ENCODE assay signal across 8 cellular contexts in genomic region chr20:51800769-51801219, GRCh38. TPM values are rescaled to one million over a fixed set of nuclear protein-coding genes. Genes with fewer than 3 reads are reported as not detected.
DNase-seq lines count a peak whose midpoint lies in the region; ATAC-seq, FAIRE-seq and TF ChIP-seq lines count a peak whose summit lies in the region.

No MANE protein-coding gene starts in this region.

- H2AFZ ChIP-seq in GM12878 (ENCODE audit: control insufficient read depth, low read depth, low read length): no peak overlapping the region

- peaks cover 3% of the 10 kb centered on the region for H3K4me1 Mint-ChIP-seq in activated naive CD4-positive, alpha-beta T cell treated with anti-CD3 and anti-CD28 coated beads, Interleukin-2, amount 10 ng/mL, durations not matched to agents 7 days and 5 days
- peaks cover 51% of the 10 kb centered on the region for H3K4me1 Mint-ChIP-seq in type B pancreatic cell (ENCODE audit: unreplicated experiment)

- no peak overlapping the region for H3K4me3 Mint-ChIP-seq in activated naive CD4-positive, alpha-beta T cell treated with anti-CD3 and anti-CD28 coated beads, Interleukin-2, amount 10 ng/mL, durations not matched to agents 7 days and 5 days
- H3K4me3 Mint-ChIP-seq in type B pancreatic cell: peak overlapping the region; percentile 97

- WGBS in GM12878 (ENCODE audit: insufficient coverage, insufficient replicate concordance, low lambda C conversion rate, missing lambda C conversion rate): 52% methylated on average over 38 of the region's 38 CpGs
- under 1% methylated on average over 35 of the region's 38 CpGs for WGBS in right lobe of liver (ENCODE audit: insufficient coverage, low coverage, low lambda C conversion rate, missing lambda C conversion rate)

- no peak overlapping the region for H3K27ac ChIP-seq in GM12878 (ENCODE audit: control insufficient read depth, insufficient read depth)
- no peak overlapping the region for H3K27ac ChIP-seq in right lobe of liver

- peak overlapping the region; percentile 28 for H3K27ac Mint-ChIP-seq in activated naive CD4-positive, alpha-beta T cell treated with anti-CD3 and anti-CD28 coated beads, Interleukin-2, amount 10 ng/mL, durations not matched to agents 7 days and 5 days
- peak overlapping the region; percentile 82 for H3K27ac Mint-ChIP-seq in type B pancreatic cell

- no peak for TF ChIP-seq RAD21 in GM12878 (IDR thresholded peaks at IDR 0.05; ENCODE audit: insufficient read depth, low read depth, low read length)

- no peak for TF ChIP-seq EP300 in GM12878 (IDR thresholded peaks at IDR 0.05; ENCODE audit: borderline replicate concordance in 1 of 2, control insufficient read depth in 1 of 2, low read depth in 2 of 2, low read length in 2 of 2)

- intact Hi-C loops in GM12878 (cut with micrococcal nuclease; ENCODE audit: unreplicated experiment) (no loop called here), right lobe of liver (cut with DNase I) (no loop called here)

- CTCF ChIA-PET in activated naive CD4-positive, alpha-beta T cell treated with anti-CD3 and anti-CD28 coated beads, Interleukin-2, amount 10 ng/mL, durations not matched to agents 7 days and 5 days (lab: Charles Lee): interaction anchor here (2.0 kb wide), 1 partner anchor 281 kb away, joined by 15 read pairs; no protein-coding TSS in a partner anchor
- CTCF ChIA-PET in GM12878 (lab: Yijun Ruan, JAX): interaction anchor here (0.9 to 1.6 kb wide), 4 partner anchors 16 to 158 kb away, joined by 3 to 6 read pairs (median 4); no protein-coding TSS in a partner anchor

- no peaks in the 10 kb centered on the region for H3K4me1 ChIP-seq in GM12878 (ENCODE audit: control insufficient read depth, insufficient read depth, low read length)
- H3K4me1 ChIP-seq in right lobe of liver: peaks cover 0 to 19% (median 0%) of the 10 kb centered on the region in 4 donors

- H3K27me3 ChIP-seq in GM12878 (replicated peaks in 1 of 2; ENCODE audit: control insufficient read depth in 2 of 2, insufficient read depth in 2 of 2, low read length in 1 of 2) (peaks cover 5 to 15% of the 10 kb centered on the region in 2 experiments), right lobe of liver (no peaks in the 10 kb centered on the region)

- H3K4me3 ChIP-seq in GM12878 (no peak overlapping the region), right lobe of liver (peak overlapping the region; percentile 49 to 58 (median 52))

- H3K79me2 ChIP-seq in GM12878 (ENCODE audit: control insufficient read depth, insufficient read depth, low read length): no peaks in the 10 kb centered on the region

- no peaks in the 10 kb centered on the region for H3K36me3 Mint-ChIP-seq in activated naive CD4-positive, alpha-beta T cell treated with anti-CD3 and anti-CD28 coated beads, Interleukin-2, amount 10 ng/mL, durations not matched to agents 7 days and 5 days
- H3K36me3 Mint-ChIP-seq in type B pancreatic cell: no peaks in the 10 kb centered on the region

- H3K9me3 ChIP-seq in GM12878 (replicated peaks; ENCODE audit: control insufficient read depth, insufficient read depth, low read length) (no peaks in the 10 kb centered on the region), right lobe of liver (no peaks in the 10 kb centered on the region)

- H3K4me2 ChIP-seq in GM12878 (ENCODE audit: control insufficient read depth, insufficient read depth): peak overlapping the region; percentile 31; the same call in 1 of the 2 replicates

- SMC1A ChIA-PET in GM12878 (lab: Charles Lee; ENCODE audit: uncharacterized antibody, unreplicated experiment): no interaction called here

- FAIRE-seq in GM12878 (lab: Jason Lieb, UNC): no peak

- POLR2A ChIA-PET in GM12878 (lab: Charles Lee): no interaction called here

- peaks cover 66% of the 10 kb centered on the region for H3K27me3 Mint-ChIP-seq in activated naive CD4-positive, alpha-beta T cell treated with anti-CD3 and anti-CD28 coated beads, Interleukin-2, amount 10 ng/mL, durations not matched to agents 7 days and 5 days
- peaks cover 5% of the 10 kb centered on the region for H3K27me3 Mint-ChIP-seq in type B pancreatic cell

- RAD21 ChIA-PET in GM12878 (lab: Charles Lee; ENCODE audit: unreplicated experiment): no interaction called here

- ATAC-seq in GM12878 (no peak), right lobe of liver (peak; percentile 39 to 64 (median 52))

- TF ChIP-seq POLR2A in GM12878 (IDR thresholded peaks at IDR 0.05; ENCODE audit: low read depth, low read length) (no peak), right lobe of liver (IDR thresholded peaks at IDR 0.05) (no peak)

- no TSS peak for BruUV-seq in GM12878 (replicated peaks; lab: Mats Ljungman, UMichigan)

- no peak overlapping the region for H3K9ac ChIP-seq in GM12878 (ENCODE audit: control insufficient read depth, insufficient read depth, low read length)

- H3K36me3 ChIP-seq in GM12878 (ENCODE audit: control insufficient read depth in 2 of 2, insufficient read depth in 2 of 2, low read length in 1 of 2): no peaks in the 10 kb centered on the region
- H3K36me3 ChIP-seq in right lobe of liver: no peaks in the 10 kb centered on the region

- H4K20me1 ChIP-seq in GM12878 (ENCODE audit: control insufficient read depth, insufficient read depth): no peaks in the 10 kb centered on the region

- no peak for TF ChIP-seq CTCF in GM12878 (IDR thresholded peaks at IDR 0.05 in 2 of 3, conservative IDR thresholded peaks at IDR 0.05 in 1 of 3; ENCODE audit: control insufficient read depth in 2 of 3, extremely low read depth in 1 of 3, insufficient read depth in 1 of 3, low read depth in 3 of 3, low read length in 3 of 3)
- TF ChIP-seq CTCF in right lobe of liver (IDR thresholded peaks at IDR 0.05): no peak
- TF ChIP-seq CTCF in type B pancreatic cell (conservative IDR thresholded peaks at IDR 0.05): no peak

- in situ Hi-C loops in GM12878 (cut with MboI): no loop called here

- no peaks in the 10 kb centered on the region for H3K9me3 Mint-ChIP-seq in activated naive CD4-positive, alpha-beta T cell treated with anti-CD3 and anti-CD28 coated beads, Interleukin-2, amount 10 ng/mL, durations not matched to agents 7 days and 5 days
- H3K9me3 Mint-ChIP-seq in type B pancreatic cell: no peaks in the 10 kb centered on the region

- no peak for DNase-seq in activated naive CD4-positive, alpha-beta T cell treated with anti-CD3 and anti-CD28 coated beads, Interleukin-2, amount 10 ng/mL, durations not matched to agents 7 days and 5 days
- no peak for DNase-seq in activated naive CD4-positive, alpha-beta T cell treated with Interleukin-2 at 50 U/mL for 16 hours
- DNase-seq in GM12878 (ENCODE audit: low read depth, low spot score) (no peak), right lobe of liver (peak in 1 of 3 donors; percentile 46), type B pancreatic cell (ENCODE audit: extremely low spot score, unreplicated experiment) (no peak), GM19238 (ENCODE audit: insufficient read length, low spot score) (no peak), DMS114 treated with DMSO at 0.1 percent for 48 hours (lab: John Stamatoyannopoulos, UW; ENCODE audit: unreplicated experiment) (no peak), kidney tubule cell (ENCODE audit: low spot score) (no peak)

TF ChIP-seq in GM12878, 131 proteins besides CTCF, POLR2A, EP300 and RAD21:
- TF ChIP-seq YBX1 (IDR thresholded peaks at IDR 0.05) (no peak), SMC3 (IDR thresholded peaks at IDR 0.05; ENCODE audit: borderline replicate concordance, low read length) (no peak)

RNA-seq across cellular contexts. Expression of gene SALL4, which starts 1.5 kb away (rescaled TPM):
- 0.25 and 0.49 TPM in 2 replicates for total RNA-seq in GM12878 (2013; cell fraction: nucleolus; rRNA removed)
- total RNA-seq in GM12878 (2014; rRNA removed): 0.22 TPM in 1 of 2 replicates, not detected in the other
- total RNA-seq in GM12878 (2014; rRNA removed; fragmentation: Illumina TruSeq; extraction: Trizol): not detected in 2 replicates
- 0.08 and 0.23 TPM in 2 replicates for total RNA-seq in GM12878 (2021)
- polyA plus RNA-seq in GM12878 (2011; ENCODE audit: low read depth): not detected
- polyA plus RNA-seq in GM12878 (2011; rRNA removed): 0.97 and 1.1 TPM in 2 replicates
- polyA plus RNA-seq in GM12878 (2011; cell fraction: cytosol; rRNA removed): 0.61 and 0.90 TPM in 2 replicates
- 3.1 and 3.3 TPM in 2 replicates for polyA plus RNA-seq in GM12878 (2011; cell fraction: nucleus; rRNA removed)
- polyA plus RNA-seq in GM12878 (2012): 0.07 TPM in 1 of 2 replicates, not detected in the other
- polyA plus RNA-seq in GM12878 (2014; fragmentation: Illumina TruSeq; extraction: Trizol): not detected in 2 replicates
- not detected for polyA plus RNA-seq in GM12878 (2014; fragmentation: Nextera tagmentation; extraction: Ambion mirVana)
- polyA plus RNA-seq in GM12878 (2014; rRNA removed): not detected in 2 replicates
- polyA plus RNA-seq in GM12878 (2016; fragmentation: Nextera tagmentation; extraction: Ambion mirVana): under 1 TPM in 1 of 2 experiments, not detected in 1; 0.08 TPM
- 0.37 and 0.77 TPM in 2 replicates for polyA minus RNA-seq in GM12878 (2011; rRNA and poly(A)+ RNA removed)
- 0.40 and 0.52 TPM in 2 replicates for polyA minus RNA-seq in GM12878 (2011; cell fraction: cytosol; rRNA and poly(A)+ RNA removed)
- 0.36 and 0.57 TPM in 2 replicates for polyA minus RNA-seq in GM12878 (2011; cell fraction: nucleus; rRNA and poly(A)+ RNA removed)
- total RNA-seq in right lobe of liver: under 1 TPM; 0.24 to 0.63 (median 0.40) TPM
- 12.6 and 32.5 TPM in 2 replicates for total RNA-seq in type B pancreatic cell (ENCODE audit: low replicate concordance)

RNA-seq across cellular contexts. Expression of gene ATP9A, which starts 32.6 kb away (rescaled TPM):
- 0.07 and 0.13 TPM in 2 replicates for total RNA-seq in GM12878 (2013; cell fraction: nucleolus; rRNA removed)
- 0.11 TPM in 2 replicates for total RNA-seq in GM12878 (2014; rRNA removed)
- 0.04 and 0.14 TPM in 2 replicates for total RNA-seq in GM12878 (2014; rRNA removed; fragmentation: Illumina TruSeq; extraction: Trizol)
- 0.31 and 0.37 TPM in 2 replicates for total RNA-seq in GM12878 (2021)
- 0.14 TPM for polyA plus RNA-seq in GM12878 (2011; ENCODE audit: low read depth)
- polyA plus RNA-seq in GM12878 (2011; rRNA removed): 0.81 and 0.98 TPM in 2 replicates
- 0.64 and 0.75 TPM in 2 replicates for polyA plus RNA-seq in GM12878 (2011; cell fraction: cytosol; rRNA removed)
- 0.59 and 1.1 TPM in 2 replicates for polyA plus RNA-seq in GM12878 (2011; cell fraction: nucleus; rRNA removed)
- polyA plus RNA-seq in GM12878 (2012): 0.24 and 0.41 TPM in 2 replicates
- 0.10 and 0.16 TPM in 2 replicates for polyA plus RNA-seq in GM12878 (2014; fragmentation: Illumina TruSeq; extraction: Trizol)
- polyA plus RNA-seq in GM12878 (2014; fragmentation: Nextera tagmentation; extraction: Ambion mirVana): under 1 TPM; 0.03 to 0.04 TPM
- polyA plus RNA-seq in GM12878 (2014; rRNA removed): 0.10 and 0.13 TPM in 2 replicates
- under 1 TPM; 0.15 to 0.16 TPM for polyA plus RNA-seq in GM12878 (2016; fragmentation: Nextera tagmentation; extraction: Ambion mirVana)
- polyA minus RNA-seq in GM12878 (2011; rRNA and poly(A)+ RNA removed): 1.1 and 2.3 TPM in 2 replicates
- polyA minus RNA-seq in GM12878 (2011; cell fraction: cytosol; rRNA and poly(A)+ RNA removed): 0.52 and 0.80 TPM in 2 replicates
- 0.24 and 0.38 TPM in 2 replicates for polyA minus RNA-seq in GM12878 (2011; cell fraction: nucleus; rRNA and poly(A)+ RNA removed)
- total RNA-seq in right lobe of liver: 10 to 100 TPM; 10.5 to 17.4 (median 13.0) TPM
- total RNA-seq in type B pancreatic cell (ENCODE audit: low replicate concordance): 43.5 and 55.8 TPM in 2 replicates

Comparison
In these comparisons a context has a peak if more than half of its experiments do, and no peak if none do; other contexts are left out.
1. RNA of gene ATP9A, which starts 32.6 kb away (total RNA-seq): 43.5 to 55.8 TPM in type B pancreatic cell and 10.5 to 17.4 TPM in right lobe of liver; 0.04 to 0.37 TPM in GM12878; every median in the first group is over 4 times any median in the second.